In the genomic region with DNA sequence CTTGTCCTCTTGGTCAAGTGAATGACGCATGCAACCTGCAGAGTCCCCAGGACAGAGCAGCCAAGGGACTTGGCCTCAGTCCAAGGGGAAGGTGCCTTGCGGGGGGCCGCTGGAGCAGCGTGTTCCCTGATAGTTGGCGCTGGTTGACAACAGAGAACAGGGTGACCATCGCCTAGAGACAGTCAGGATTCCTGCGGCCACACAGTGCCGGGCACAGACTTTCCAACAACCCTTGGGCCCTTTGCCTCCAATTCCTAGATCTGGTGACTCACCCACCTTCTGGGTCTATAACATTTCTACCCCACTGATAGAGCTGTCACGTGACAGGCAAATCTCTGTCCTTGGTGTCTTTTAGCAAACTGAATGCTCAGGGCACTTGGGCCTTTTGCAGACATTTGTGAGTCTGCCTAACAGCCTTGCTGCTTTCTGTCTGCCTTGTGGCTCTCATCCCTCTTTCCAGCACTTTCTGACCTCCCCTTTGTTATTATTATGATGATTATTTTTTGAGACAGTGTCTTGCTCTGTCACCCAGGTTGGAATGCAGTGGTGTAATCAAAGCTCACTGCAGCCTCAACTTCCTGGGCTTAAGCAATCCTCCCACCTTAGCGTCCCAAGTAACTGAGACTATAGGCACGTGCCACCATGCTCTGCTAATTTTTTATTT, we compare ENCODE assay signal across 13 cellular contexts. TPM values are rescaled to one million over a fixed set of nuclear protein-coding genes. Genes with fewer than 3 reads are reported as not detected.
"Had no signal": no experiment of that assay in that cellular context is flagged by ENCODE, and none has a peak within 500 bp of the region (broad histone marks: within the 10 kb centered on the region; RNA-seq: fewer than 3 reads in every experiment).

No MANE protein-coding gene starts in this region.

- FAIRE-seq: small intestine had no signal

- H3K9me3 ChIP-seq: thyroid gland had no signal

- ATAC-seq: activated CD4-positive, CD25-positive, alpha-beta regulatory T cell treated with anti-CD3 and anti-CD28 coated beads, Interleukin-2, amount 50 U/mL, for 24 hours; left colon; naive thymus-derived CD8-positive, alpha-beta T cell had no signal

- H3K27ac ChIP-seq: thyroid gland had no signal

- H3K4me3 ChIP-seq: lung, thyroid gland had no signal

- H3K27ac Mint-ChIP-seq: activated CD4-positive, alpha-beta memory T cell treated with anti-CD3 and anti-CD28 coated beads for 36 hours; dendritic cell treated with granulocyte-macrophage colony-stimulating factor and Interleukin-4, amounts not matched to agents 40 ng/mL and 50 ng/mL, for 4 days; T-helper 2 cell treated with Interferon-gamma antibody and Interleukin-4, amounts not matched to agents 5 μg/mL and 100 μg/mL, for 36 hours had no signal

- H3K27me3 ChIP-seq: thyroid gland had no signal

- H3K4me1 ChIP-seq: thyroid gland had no signal

- H3K9me3 Mint-ChIP-seq: activated CD4-positive, alpha-beta memory T cell treated with anti-CD3 and anti-CD28 coated beads for 36 hours; dendritic cell treated with granulocyte-macrophage colony-stimulating factor and Interleukin-4, amounts not matched to agents 40 ng/mL and 50 ng/mL, for 4 days; naive thymus-derived CD8-positive, alpha-beta T cell; T-helper 2 cell treated with Interferon-gamma antibody and Interleukin-4, amounts not matched to agents 5 μg/mL and 100 μg/mL, for 36 hours had no signal

- H3K4me1 Mint-ChIP-seq: naive thymus-derived CD8-positive, alpha-beta T cell had no signal

- H3K4me3 Mint-ChIP-seq: activated CD4-positive, alpha-beta memory T cell treated with anti-CD3 and anti-CD28 coated beads for 36 hours; dendritic cell treated with granulocyte-macrophage colony-stimulating factor and Interleukin-4, amounts not matched to agents 40 ng/mL and 50 ng/mL, for 4 days; naive thymus-derived CD8-positive, alpha-beta T cell; T-helper 2 cell treated with Interferon-gamma antibody and Interleukin-4, amounts not matched to agents 5 μg/mL and 100 μg/mL, for 36 hours had no signal

- H3K27me3 Mint-ChIP-seq: activated CD4-positive, alpha-beta memory T cell treated with anti-CD3 and anti-CD28 coated beads for 36 hours; dendritic cell treated with granulocyte-macrophage colony-stimulating factor and Interleukin-4, amounts not matched to agents 40 ng/mL and 50 ng/mL, for 4 days; naive thymus-derived CD8-positive, alpha-beta T cell had no signal

- DNase-seq: activated CD4-positive, alpha-beta memory T cell treated with anti-CD3 and anti-CD28 coated beads for 36 hours; activated naive CD4-positive, alpha-beta T cell; central memory CD4-positive, alpha-beta T cell; erythroblast; left colon; naive thymus-derived CD8-positive, alpha-beta T cell; small intestine; thyroid gland had no signal

RNA-seq across cellular contexts. Expression of gene TEDC2, which starts 11.9 kb away (rescaled TPM):
- total RNA-seq: mononuclear cell had no signal

RNA-seq across cellular contexts. Expression of gene NTN3, which starts 23.0 kb away (rescaled TPM):
- total RNA-seq: activated CD4-positive, alpha-beta memory T cell treated with anti-CD3 and anti-CD28 coated beads for 36 hours; left colon; mononuclear cell; naive thymus-derived CD8-positive, alpha-beta T cell had no signal
- polyA plus RNA-seq: naive thymus-derived CD8-positive, alpha-beta T cell had no signal
